In genomic region chr20:55058938-55059337, GRCh38 we compare ENCODE assay signal across 24 cellular contexts.
DNase-seq lines count a peak whose midpoint lies in the region; ATAC-seq, FAIRE-seq and TF ChIP-seq lines count a peak whose summit lies in the region.
"Had no signal": no experiment of that assay in that cellular context is flagged by ENCODE, and none has a peak within 500 bp of the region (broad histone marks: within the 10 kb centered on the region; RNA-seq: fewer than 3 reads in every experiment).

No MANE protein-coding gene starts in this region.

- H3K36me3 ChIP-seq in OCI-LY3 (replicated peaks; ENCODE audit: low read depth, low read length) (no peaks in the 10 kb centered on the region), GM12878 (ENCODE audit: control insufficient read depth in 2 of 2, insufficient read depth in 2 of 2, low read length in 1 of 2) (no peaks in the 10 kb centered on the region)
- H3K36me3 ChIP-seq: BLaER1 treated with 17β-estradiol and CSF1 and Interleukin-3, amounts not matched to agents 10 nM and 100 nM had no signal

- TF ChIP-seq RAD21 in GM12878 (IDR thresholded peaks at IDR 0.05; ENCODE audit: insufficient read depth, low read depth, low read length) = no peak

- in situ Hi-C loops in GM12878 (cut with MboI) = no loop called here

- H3K4me1 ChIP-seq in OCI-LY3 (ENCODE audit: low read length) (peaks cover 20% of the 10 kb centered on the region), GM12878 (ENCODE audit: control insufficient read depth, insufficient read depth, low read length) (no peaks in the 10 kb centered on the region)
- H3K4me1 ChIP-seq: A549, Caco-2 had no signal

- no peak for ATAC-seq in GM12878
- peak; percentile 29 for ATAC-seq in left colon
- ATAC-seq: A549; CD8-positive, alpha-beta T cell had no signal

- intact Hi-C loops in GM12878 (cut with micrococcal nuclease; ENCODE audit: unreplicated experiment) (loop anchor here (10.0 kb wide), 1 partner anchor 206 kb away; no protein-coding TSS in a partner anchor), left colon (cut with DNase I, micrococcal nuclease) (no loop called here)

- no peak overlapping the region for H3K27ac ChIP-seq in OCI-LY3 (ENCODE audit: low read length)
- H3K27ac ChIP-seq in GM12878 (ENCODE audit: control insufficient read depth, insufficient read depth) = no peak overlapping the region
- H3K27ac ChIP-seq: 22Rv1; A549; BLaER1 treated with 17β-estradiol and CSF1 and Interleukin-3, amounts not matched to agents 10 nM and 100 nM; C4-2B had no signal

- RAD21 ChIA-PET in GM12878 (lab: Charles Lee; ENCODE audit: unreplicated experiment) = interaction anchor here (0.8 to 1.4 kb wide), 9 partner anchors 9 to 1093 kb away, joined by 3 to 4 read pairs (median 4); no protein-coding TSS in a partner anchor

- no TSS peak for BruUV-seq in GM12878 (replicated peaks; lab: Mats Ljungman, UMichigan)

- SMC1A ChIA-PET in GM12878 (lab: Charles Lee; ENCODE audit: uncharacterized antibody, unreplicated experiment) = interaction anchor here (0.6 to 3.7 kb wide), 14 partner anchors 12 to 1011 kb away, joined by 3 to 15 read pairs (median 6); no protein-coding TSS in a partner anchor

- WGBS in GM12878 (ENCODE audit: insufficient coverage, insufficient replicate concordance, low lambda C conversion rate, missing lambda C conversion rate) = 89% methylated on average over 1 of the region's 1 CpG

- H4K20me1 ChIP-seq in OCI-LY3 (ENCODE audit: insufficient read depth, low read length) = no peaks in the 10 kb centered on the region
- no peaks in the 10 kb centered on the region for H4K20me1 ChIP-seq in GM12878 (ENCODE audit: control insufficient read depth, insufficient read depth)
- H4K20me1 ChIP-seq: BLaER1 treated with 17β-estradiol and CSF1 and Interleukin-3, amounts not matched to agents 10 nM and 100 nM had no signal

- peak; percentile 61 for DNase-seq in MV-4-11 (lab: John Stamatoyannopoulos, UW)
- no peak for DNase-seq in GM12878 (ENCODE audit: low read depth, low spot score)
- DNase-seq in left colon = no peak
- no peak for DNase-seq in HTR-8/SVneo (ENCODE audit: insufficient read length, low spot score)
- no peak for DNase-seq in D341Med (ENCODE audit: low spot score)
- no peak for DNase-seq in DMS79 treated with DMSO at 0.1 percent for 48 hours (lab: John Stamatoyannopoulos, UW)
- DNase-seq: AML-193; Caco-2; Calu3; CD4-positive, alpha-beta T cell; CD8-positive, alpha-beta T cell; DMS 273 treated with DMSO at 0.1 percent for 48 hours; DMS153; DMS53; DMS79; GF-D8 had no signal

- TF ChIP-seq CTCF in OCI-LY3 (IDR thresholded peaks at IDR 0.05; ENCODE audit: low read depth, low read length) (no peak), GM12878 (IDR thresholded peaks at IDR 0.05 in 2 of 3, conservative IDR thresholded peaks at IDR 0.05 in 1 of 3; ENCODE audit: control insufficient read depth in 2 of 3, extremely low read depth in 1 of 3, insufficient read depth in 1 of 3, low read depth in 3 of 3, low read length in 3 of 3) (no peak)

- H3K9ac ChIP-seq in OCI-LY3 (ENCODE audit: low read length) (no peak overlapping the region), GM12878 (ENCODE audit: control insufficient read depth, insufficient read depth, low read length) (no peak overlapping the region)
- H3K9ac ChIP-seq: BLaER1 treated with 17β-estradiol and CSF1 and Interleukin-3, amounts not matched to agents 10 nM and 100 nM had no signal

- CTCF ChIA-PET in GM12878 (lab: Yijun Ruan, JAX) = interaction anchor here (1.1 to 2.6 kb wide), 7 partner anchors 8 to 244 kb away, joined by 3 to 12 read pairs (median 5); no protein-coding TSS in a partner anchor

- TF ChIP-seq EP300 in GM12878 (IDR thresholded peaks at IDR 0.05; ENCODE audit: borderline replicate concordance in 1 of 2, control insufficient read depth in 1 of 2, low read depth in 2 of 2, low read length in 2 of 2) = no peak

- H3K27me3 ChIP-seq in OCI-LY3 (ENCODE audit: low read depth, low read length) (no peaks in the 10 kb centered on the region), GM12878 (replicated peaks in 1 of 2; ENCODE audit: control insufficient read depth in 2 of 2, insufficient read depth in 2 of 2, low read length in 1 of 2) (no peaks in the 10 kb centered on the region)
- H3K27me3 ChIP-seq: BLaER1 treated with 17β-estradiol and CSF1 and Interleukin-3, amounts not matched to agents 10 nM and 100 nM had no signal

- TF ChIP-seq POLR2A in GM12878 (IDR thresholded peaks at IDR 0.05; ENCODE audit: low read depth, low read length) = no peak

- H3K9me3 ChIP-seq in OCI-LY3 (ENCODE audit: insufficient read depth, low read length) = no peaks in the 10 kb centered on the region
- H3K9me3 ChIP-seq in GM12878 (replicated peaks; ENCODE audit: control insufficient read depth, insufficient read depth, low read length) = no peaks in the 10 kb centered on the region
- H3K9me3 ChIP-seq: A549, Caco-2 had no signal

- peak overlapping the region; percentile 45 for H3K4me2 ChIP-seq in OCI-LY3 (ENCODE audit: low read length)
- H3K4me2 ChIP-seq in GM12878 (ENCODE audit: control insufficient read depth, insufficient read depth) = no peak overlapping the region
- H3K4me2 ChIP-seq: A549; BLaER1 treated with 17β-estradiol and CSF1 and Interleukin-3, amounts not matched to agents 10 nM and 100 nM had no signal

- H3K4me3 ChIP-seq in OCI-LY3 (ENCODE audit: low read length) (no peak overlapping the region), GM12878 (no peak overlapping the region)
- H3K4me3 ChIP-seq: A549; BLaER1 treated with 17β-estradiol and CSF1 and Interleukin-3, amounts not matched to agents 10 nM and 100 nM had no signal

- FAIRE-seq in GM12878 (lab: Jason Lieb, UNC) (no peak), HTR-8/SVneo (lab: Jason Lieb, UNC) (no peak)
- FAIRE-seq: A549, G401.6, GM12892, GM18507 had no signal

- POLR2A ChIA-PET in GM12878 (lab: Charles Lee) = interaction anchor here (0.9 kb wide), 1 partner anchor 58 kb away, joined by 5 read pairs; no protein-coding TSS in a partner anchor

- H3K79me2 ChIP-seq in OCI-LY3 (ENCODE audit: low read length) = no peaks in the 10 kb centered on the region
- no peaks in the 10 kb centered on the region for H3K79me2 ChIP-seq in GM12878 (ENCODE audit: control insufficient read depth, insufficient read depth, low read length)

- no peak overlapping the region for H2AFZ ChIP-seq in OCI-LY3 (ENCODE audit: low read depth, low read length)
- no peak overlapping the region for H2AFZ ChIP-seq in GM12878 (ENCODE audit: control insufficient read depth, low read depth, low read length)

TF ChIP-seq in GM12878, 131 proteins besides CTCF, POLR2A, EP300 and RAD21:
- TF ChIP-seq HCFC1 (IDR thresholded peaks at IDR 0.05; ENCODE audit: low read length) = no peak
- no peak for TF ChIP-seq NRF1 (conservative IDR thresholded peaks at IDR 0.05; ENCODE audit: low read depth, low read length)
- TF ChIP-seq ZBTB40 (IDR thresholded peaks at IDR 0.05; ENCODE audit: borderline replicate concordance) = peak; percentile 73
- no peak for TF ChIP-seq STAT3 (IDR thresholded peaks at IDR 0.05; ENCODE audit: low read depth, low read length)
- TF ChIP-seq RFX5 (IDR thresholded peaks at IDR 0.05; ENCODE audit: low read depth, low read length) = no peak
- TF ChIP-seq RAD51 (IDR thresholded peaks at IDR 0.05) = no peak
